In the genomic region with DNA sequence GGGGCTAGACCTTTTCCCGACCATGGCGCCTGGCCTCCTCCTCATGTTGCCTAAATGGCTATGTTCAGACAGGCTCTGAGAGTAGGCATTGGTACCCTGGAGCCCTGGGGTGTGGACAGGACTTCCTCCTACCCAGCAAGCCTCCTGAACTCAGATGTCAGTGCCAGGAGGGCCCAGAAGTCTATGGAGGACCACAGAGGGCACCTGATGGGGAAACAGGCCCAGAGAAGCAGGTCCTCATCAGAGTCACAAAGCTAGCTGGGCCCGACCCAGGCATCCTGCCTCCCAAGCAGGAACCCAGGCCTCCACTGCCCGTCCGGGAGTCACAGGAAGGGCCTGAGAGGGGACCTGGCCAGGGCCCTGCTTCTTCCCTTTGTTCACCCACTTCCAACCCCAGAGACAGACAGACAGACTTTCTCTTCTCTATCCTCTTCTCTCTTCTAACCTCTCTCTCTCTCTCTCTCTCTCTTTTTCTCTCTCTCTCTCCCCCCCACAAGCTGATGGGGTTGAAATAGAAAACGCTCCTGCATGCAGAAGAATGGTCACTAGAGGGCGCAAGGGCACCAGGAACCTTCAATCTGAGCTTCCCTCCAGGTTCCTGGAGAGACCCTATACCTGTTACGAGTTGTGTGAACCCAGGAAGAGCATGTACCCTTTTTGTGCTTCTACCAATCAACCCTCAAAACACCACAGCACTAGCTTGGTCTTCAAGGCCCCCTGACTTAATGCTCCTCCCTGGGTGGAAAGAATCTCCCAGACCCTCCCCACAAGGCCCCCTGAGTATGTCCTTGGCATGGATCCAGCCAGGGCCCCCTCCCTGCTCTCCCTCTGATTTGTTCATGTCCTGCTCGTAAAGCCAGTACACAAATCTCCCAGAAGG, we compare ENCODE assay signal across 8 cellular contexts. TPM values are rescaled to one million over a fixed set of nuclear protein-coding genes. Genes with fewer than 3 reads are reported as not detected.
A peak's percentile ranks its signal among the peaks of the same experiment; 100 is the strongest.
DNase-seq lines count a peak whose midpoint lies in the region; ATAC-seq, FAIRE-seq and TF ChIP-seq lines count a peak whose summit lies in the region.

No MANE protein-coding gene starts in this region.

- H3K4me3 ChIP-seq in A549 = no peak overlapping the region
- no peak overlapping the region for H3K4me3 ChIP-seq in breast epithelium
- H3K4me3 ChIP-seq in keratinocyte (ENCODE audit: control insufficient read depth in 2 of 3, extremely low read depth in 1 of 3, insufficient read depth in 2 of 3, low read depth in 1 of 3, low read length in 3 of 3) = no peak overlapping the region

- dilution Hi-C loops in keratinocyte (cut with MboI; ENCODE audit: extremely low pct_ligation_motif_present, low sequenced_read_pairs) = no loop called here

- H3K27me3 ChIP-seq in breast epithelium (no peaks in the 10 kb centered on the region), keratinocyte (ENCODE audit: control insufficient read depth, extremely low read depth, insufficient read depth, low read length) (no peaks in the 10 kb centered on the region)

- ATAC-seq in A549 (peak; percentile 53 to 63; a peak in 5 of 6 replicates), activated B cell treated with CpG ODN at 0.5 μM for 24 hours (ENCODE audit: low read depth) (peak; percentile 30), HG02623 (IDR thresholded peaks at IDR 0.05; ENCODE audit: unreplicated experiment) (no peak)

- TF ChIP-seq RAD21 in A549 (conservative IDR thresholded peaks at IDR 0.05 in 1 of 2, IDR thresholded peaks at IDR 0.05 in 1 of 2) = peak; percentile 94 to 96

- WGBS in A549 (ENCODE audit: missing lambda C conversion rate) = 52% methylated on average over 9 of the region's 9 CpGs

- peaks cover 87% of the 10 kb centered on the region for H3K4me1 Mint-ChIP-seq in activated B cell treated with CpG ODN at 0.5 μM for 24 hours

- FAIRE-seq in A549 (lab: Jason Lieb, UNC) = no peak
- FAIRE-seq in GM19239 (lab: Jason Lieb, UNC) = peak; percentile 95
- FAIRE-seq in keratinocyte (lab: Jason Lieb, UNC) = peak; percentile 77

- H2AFZ ChIP-seq in keratinocyte (ENCODE audit: control insufficient read depth, low read length) = no peak overlapping the region

- CTCF ChIA-PET in A549 (lab: Yijun Ruan, JAX) = interaction anchor here (0.6 to 7.1 kb wide), 79 partner anchors 9 to 626 kb away, joined by 3 to 162 read pairs (median 5); a partner anchor contains a TSS
- CTCF ChIA-PET in activated B cell treated with CpG ODN at 0.5 μM for 24 hours (lab: Charles Lee) = interaction anchor here (0.6 to 6.6 kb wide), 40 partner anchors 9 to 576 kb away, joined by 3 to 144 read pairs (median 5); a partner anchor contains a TSS

- no peaks in the 10 kb centered on the region for H3K36me3 ChIP-seq in breast epithelium
- H3K36me3 ChIP-seq in keratinocyte (ENCODE audit: control insufficient read depth in 2 of 2, extremely low read depth in 1 of 2, insufficient read depth in 2 of 2, low read length in 2 of 2) = peaks cover 3 to 6% of the 10 kb centered on the region in 2 experiments

- H3K4me3 Mint-ChIP-seq in activated B cell treated with CpG ODN at 0.5 μM for 24 hours = peak overlapping the region; percentile 60

- H3K9ac ChIP-seq in keratinocyte (ENCODE audit: control insufficient read depth, extremely low read depth, insufficient read depth, low read length) = no peak overlapping the region

- intact Hi-C loops in activated B cell treated with CpG ODN at 0.5 μM for 24 hours (cut with micrococcal nuclease) = loop anchor here (1.0 to 5.0 kb wide), 8 partner anchors 11 to 517 kb away; a partner anchor contains a TSS
- intact Hi-C loops in breast epithelium (cut with DNase I; ENCODE audit: low total_unique reads) = loop anchor here (10.0 kb wide), 3 partner anchors 60 to 450 kb away; a partner anchor contains a TSS

- H4K20me1 ChIP-seq in keratinocyte (ENCODE audit: control insufficient read depth, extremely low read depth, insufficient read depth, low read length) = no peaks in the 10 kb centered on the region

- no peaks in the 10 kb centered on the region for H3K9me1 ChIP-seq in keratinocyte (ENCODE audit: control insufficient read depth, extremely low read depth, insufficient read depth, low read length)

- peak; percentile 94 for TF ChIP-seq CTCF in A549 (IDR thresholded peaks at IDR 0.05)
- peak; percentile 84 for TF ChIP-seq CTCF in activated B cell treated with CpG ODN at 0.5 μM for 24 hours (IDR thresholded peaks at IDR 0.05)
- TF ChIP-seq CTCF in breast epithelium (IDR thresholded peaks at IDR 0.05) = peak; percentile 88 to 96 (median 90)
- TF ChIP-seq CTCF in keratinocyte (optimal IDR thresholded peaks at IDR 0.05 in 1 of 3, IDR thresholded peaks at IDR 0.05 in 1 of 3, conservative IDR thresholded peaks at IDR 0.05 in 1 of 3; ENCODE audit: extremely low read depth in 1 of 3, insufficient read depth in 2 of 3, low read length in 3 of 3) = peak in 2 of 3 experiments; percentile 82 to 87

- H3K79me2 ChIP-seq in keratinocyte (ENCODE audit: control insufficient read depth, insufficient read depth, low read length) = peaks cover 38% of the 10 kb centered on the region

- POLR2A ChIA-PET in A549 (lab: Yijun Ruan, JAX) (interaction anchor here (0.9 to 1.1 kb wide), 5 partner anchors 68 to 582 kb away, joined by 4 to 10 read pairs (median 8); a partner anchor contains a TSS), activated B cell treated with CpG ODN at 0.5 μM for 24 hours (lab: Charles Lee) (interaction anchor here (0.5 to 3.9 kb wide), 28 partner anchors 11 to 460 kb away, joined by 3 to 57 read pairs (median 4); a partner anchor contains a TSS)

- H3K9me3 Mint-ChIP-seq in activated B cell treated with CpG ODN at 0.5 μM for 24 hours = no peaks in the 10 kb centered on the region

- peak overlapping the region in 1 of 2 experiments; percentile 63; a peak in 2 of 6 replicates for H3K27ac ChIP-seq in A549
- peak overlapping the region in 1 of 2 donors; percentile 14 for H3K27ac ChIP-seq in breast epithelium
- no peak overlapping the region for H3K27ac ChIP-seq in keratinocyte (ENCODE audit: control insufficient read depth, insufficient read depth, low read length)

- H3K4me2 ChIP-seq in A549 (no peak overlapping the region), keratinocyte (ENCODE audit: control insufficient read depth, extremely low read depth, insufficient read depth, low read depth, low read length) (no peak overlapping the region)

- H3K27ac Mint-ChIP-seq in activated B cell treated with CpG ODN at 0.5 μM for 24 hours = peak overlapping the region; percentile 78

- H3K36me3 Mint-ChIP-seq in activated B cell treated with CpG ODN at 0.5 μM for 24 hours (ENCODE audit: low read depth) = peaks cover 46% of the 10 kb centered on the region

- no peak for TF ChIP-seq EP300 in A549 (IDR thresholded peaks at IDR 0.05)

- DNase-seq in A549 (ENCODE audit: low read depth in 1 of 2, low spot score in 1 of 2) (peak; percentile 83 to 85), GM19239 (ENCODE audit: insufficient read length, low spot score) (peak; percentile 69), NCI-H2227 treated with DMSO at 0.1 percent for 48 hours (lab: John Stamatoyannopoulos, UW) (peak; percentile 90), activated B cell treated with CpG ODN at 0.5 μM for 24 hours (peak; percentile 61), breast epithelium (ENCODE audit: low spot score in 2 of 2) (peak in 1 of 2 donors; percentile 44), keratinocyte (ENCODE audit: low read depth, low spot score) (peak; percentile 35)
- peak; percentile 73 for DNase-seq in stimulated activated CD4-positive, alpha-beta T cell treated with anti-CD3 and anti-CD28 coated beads, Interleukin-1b, Interleukin-23, amount 100 ng/mL, for 48 hours

- no peaks in the 10 kb centered on the region for H3K27me3 Mint-ChIP-seq in activated B cell treated with CpG ODN at 0.5 μM for 24 hours

- no peak for TF ChIP-seq POLR2A in A549 (IDR thresholded peaks at IDR 0.05; ENCODE audit: low read length)
- no peak for TF ChIP-seq POLR2A in breast epithelium (IDR thresholded peaks at IDR 0.05)

- H3K4me1 ChIP-seq in A549 (peaks cover 35% of the 10 kb centered on the region), breast epithelium (peaks cover 4 to 15% of the 10 kb centered on the region in 2 donors), keratinocyte (ENCODE audit: control insufficient read depth, extremely low read depth, insufficient read depth, low read length) (peaks cover 47% of the 10 kb centered on the region)

- H3K9me3 ChIP-seq in A549 (no peaks in the 10 kb centered on the region), breast epithelium (no peaks in the 10 kb centered on the region), keratinocyte (ENCODE audit: control insufficient read depth, low read depth, low read length) (no peaks in the 10 kb centered on the region)

RNA-seq across cellular contexts. Expression of a gene that starts 27.1 kb away (rescaled TPM):
- 28.9 and 29.5 TPM in 2 replicates for polyA plus RNA-seq in A549 (2011; rRNA removed)
- 31.6 and 32.7 TPM in 2 replicates for polyA plus RNA-seq in A549 (2012; cell fraction: cytosol; rRNA removed)
- 105 and 129 TPM in 2 replicates for polyA plus RNA-seq in A549 (2012; cell fraction: nucleus; rRNA removed)
- polyA plus RNA-seq in A549 (2017; fragmentation: RNase III; extraction: RNeasy Plus Mini Kit Qiagen cat#74134 plus additional on column Dnase treatment) = 26.2 to 32.8 TPM (median 30.1 TPM) in 3 replicates
- 43.3 and 61.6 TPM in 2 replicates for polyA minus RNA-seq in A549 (2011; rRNA and poly(A)+ RNA removed)
- 113 and 139 TPM in 2 replicates for total RNA-seq in activated B cell treated with CpG ODN at 0.5 μM for 24 hours
- total RNA-seq in breast epithelium = 100 to 1,000 TPM in 1 of 3 donors, 10 to 100 TPM in 2; 85.9 to 109 (median 97.0) TPM
- polyA plus RNA-seq in keratinocyte = 32.8 to 41.4 TPM (median 36.1 TPM) in 3 replicates
- 66.3 TPM for polyA plus RNA-seq in keratinocyte (2011; ENCODE audit: low read depth)
- polyA plus RNA-seq in keratinocyte (2011; cell fraction: cytosol; rRNA removed) = 15.4 and 32.8 TPM in 2 replicates
- polyA plus RNA-seq in keratinocyte (2011; cell fraction: nucleus; rRNA removed) = 67.7 and 82.5 TPM in 2 replicates
- 37.8 and 43.0 TPM in 2 replicates for polyA plus RNA-seq in keratinocyte (2012; ENCODE audit: low replicate concordance)
- polyA minus RNA-seq in keratinocyte = 55.8 to 89.2 TPM (median 62.3 TPM) in 3 replicates
- polyA minus RNA-seq in keratinocyte (2011; cell fraction: cytosol; rRNA and poly(A)+ RNA removed) = 79.2 TPM
- 59.9 and 66.4 TPM in 2 replicates for polyA minus RNA-seq in keratinocyte (2011; cell fraction: nucleus; rRNA and poly(A)+ RNA removed)

RNA-seq across cellular contexts. Expression of a gene that starts 50.9 kb away (rescaled TPM):
- polyA plus RNA-seq in A549 (2011; rRNA removed) (1.5 and 1.9 TPM in 2 replicates), A549 (2017; fragmentation: RNase III; extraction: RNeasy Plus Mini Kit Qiagen cat#74134 plus additional on column Dnase treatment) (0.62 to 1.4 TPM (median 0.94 TPM) in 3 replicates), keratinocyte (0.38 to 0.94 TPM (median 0.81 TPM) in 3 replicates)
- polyA plus RNA-seq in A549 (2012; cell fraction: cytosol; rRNA removed) = 0.37 and 0.54 TPM in 2 replicates
- polyA plus RNA-seq in A549 (2012; cell fraction: nucleus; rRNA removed) = 1.6 and 2.1 TPM in 2 replicates
- polyA minus RNA-seq in A549 (2011; rRNA and poly(A)+ RNA removed) = 1.7 and 2.2 TPM in 2 replicates
- total RNA-seq in activated B cell treated with CpG ODN at 0.5 μM for 24 hours (0.32 and 1.4 TPM in 2 replicates), breast epithelium (10 to 100 TPM; 23.7 to 85.9 (median 67.0) TPM)
- 0.50 TPM for polyA plus RNA-seq in keratinocyte (2011; ENCODE audit: low read depth)
- 0.44 and 1.1 TPM in 2 replicates for polyA plus RNA-seq in keratinocyte (2011; cell fraction: cytosol; rRNA removed)
- 1.2 and 1.6 TPM in 2 replicates for polyA plus RNA-seq in keratinocyte (2011; cell fraction: nucleus; rRNA removed)
- 0.56 and 0.81 TPM in 2 replicates for polyA plus RNA-seq in keratinocyte (2012; ENCODE audit: low replicate concordance)
- 0.96 to 2.6 TPM (median 2.1 TPM) in 3 replicates for polyA minus RNA-seq in keratinocyte
- polyA minus RNA-seq in keratinocyte (2011; cell fraction: cytosol; rRNA and poly(A)+ RNA removed) = 1.3 TPM
- polyA minus RNA-seq in keratinocyte (2011; cell fraction: nucleus; rRNA and poly(A)+ RNA removed) = 0.74 and 1.2 TPM in 2 replicates

Comparison
In these comparisons a context has a peak if more than half of its experiments do, and no peak if none do; other contexts are left out.
1. RNA of a gene that starts 50.9 kb away (total RNA-seq): 23.7 to 85.9 TPM in breast epithelium; 0.32 to 1.4 TPM in activated B cell treated with CpG ODN at 0.5 μM for 24 hours; every median in the first group is over 10 times any median in the second.
2. Peak in every context shown above with its lines, with median percentiles within 50 percentile points of each other: CTCF ChIP-seq.